1 cellular context compared by ENCODE assay signal in genomic region chr15:78951841-78952238, GRCh38.
TF ChIP-seq lines count a peak whose summit lies in the region.

No MANE protein-coding gene starts in this region.

TF ChIP-seq in HepG2, 621 proteins besides CTCF, POLR2A, EP300 and RAD21 (continued from another document):
- TF ChIP-seq ZBTB44 (CRISPR knock-in tag; IDR thresholded peaks at IDR 0.05) (no peak), ZNF614 (CRISPR knock-in tag; IDR thresholded peaks at IDR 0.05; ENCODE audit: borderline replicate concordance) (peak; percentile 62; the same call in 1 of the 2 replicates), IKZF5 (CRISPR knock-in tag; IDR thresholded peaks at IDR 0.05) (no peak), FOXP4 (CRISPR knock-in tag; IDR thresholded peaks at IDR 0.05) (peak; percentile 87), RBAK (CRISPR knock-in tag; IDR thresholded peaks at IDR 0.05) (no peak), SOX13 (IDR thresholded peaks at IDR 0.05) (no peak), SOX13 (CRISPR knock-in tag; conservative IDR thresholded peaks at IDR 0.05 in 1 of 2, IDR thresholded peaks at IDR 0.05 in 1 of 2) (peak in 1 of 2 experiments; percentile 48; a peak in 1 of 4 replicates), POGZ (CRISPR knock-in tag; IDR thresholded peaks at IDR 0.05) (peak; percentile 34; the same call in 1 of the 2 replicates), ZFY (CRISPR knock-in tag; IDR thresholded peaks at IDR 0.05) (0 out of 2 replicates have a peak, but pooled peaks have one; percentile 25), HOXA3 (CRISPR knock-in tag; IDR thresholded peaks at IDR 0.05) (0 out of 2 replicates have a peak, but pooled peaks have one; percentile 31), ZNF274 (CRISPR knock-in tag; IDR thresholded peaks at IDR 0.05) (no peak), ZNF232 (CRISPR knock-in tag; IDR thresholded peaks at IDR 0.05; ENCODE audit: borderline replicate concordance) (no peak)
